9 cellular contexts compared by ENCODE assay signal in the genomic region with DNA sequence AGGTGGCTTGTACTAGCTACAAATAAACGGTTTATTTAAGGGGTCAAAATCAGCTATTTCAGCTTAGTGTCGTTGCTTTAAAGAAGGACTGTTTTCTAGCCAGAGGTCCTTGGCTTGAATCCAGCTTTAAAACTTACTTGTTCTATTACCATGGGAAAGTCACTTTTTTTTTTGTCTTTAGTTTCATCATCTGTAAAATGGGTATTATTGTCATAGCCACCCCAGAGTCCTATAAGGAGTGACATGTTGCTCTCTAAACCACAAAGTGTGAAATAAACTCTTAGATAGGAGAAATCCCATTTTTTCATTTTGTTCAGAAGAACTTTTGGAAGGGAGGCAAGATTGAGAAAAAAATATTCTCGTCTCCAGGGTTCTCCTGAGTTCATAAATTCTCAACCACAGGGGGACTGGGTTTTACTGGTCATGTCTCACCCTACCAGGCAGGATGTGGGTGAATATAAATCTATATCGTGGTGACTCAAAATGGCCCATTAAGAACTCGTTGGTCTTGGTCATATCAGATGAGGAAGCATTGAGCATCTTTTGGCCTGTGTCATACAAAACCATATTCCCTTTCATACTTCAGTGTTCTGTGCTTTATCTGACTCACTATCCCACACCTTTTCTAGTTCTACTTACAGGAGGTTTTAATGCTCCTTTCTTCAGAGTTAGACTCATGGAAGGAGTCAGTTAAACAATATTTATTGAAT.
A peak's percentile ranks its signal among the peaks of the same experiment; 100 is the strongest.
DNase-seq lines count a peak whose midpoint lies in the region; ATAC-seq, FAIRE-seq and TF ChIP-seq lines count a peak whose summit lies in the region.
"Had no signal": no experiment of that assay in that cellular context is flagged by ENCODE, and none has a peak within 500 bp of the region (broad histone marks: within the 10 kb centered on the region; RNA-seq: fewer than 3 reads in every experiment).

No MANE protein-coding gene starts in this region.

- no peaks in the 10 kb centered on the region; a peak in 1 of 5 replicates for H3K4me1 ChIP-seq in K562 (replicated peaks in 1 of 2; ENCODE audit: control insufficient read depth in 2 of 2, insufficient read depth in 2 of 2, low read length in 2 of 2)
- H3K4me1 ChIP-seq in kidney (ENCODE audit: control insufficient read depth in 1 of 2, insufficient read depth in 1 of 2, low read depth in 1 of 2, low read length in 2 of 2), result no peaks in the 10 kb centered on the region
- H3K4me1 ChIP-seq in ascending aorta, result no peaks in the 10 kb centered on the region

- DNase-seq in GM12864 (ENCODE audit: low read depth), result peak; percentile 68
- no peak for DNase-seq in K562 (ENCODE audit: extremely low read depth in 1 of 4, low spot score in 3 of 4)
- no peak for DNase-seq in kidney
- DNase-seq in GDM1 (lab: John Stamatoyannopoulos, UW), result no peak
- no peak for DNase-seq in ascending aorta (ENCODE audit: low spot score in 2 of 2)
- DNase-seq in HPDE6-E6E7 (ENCODE audit: extremely low spot score), result no peak

- FAIRE-seq in K562 (lab: Jason Lieb, UNC) (no peak), kidney (lab: Jason Lieb, UNC) (no peak)
- FAIRE-seq: H1 had no signal

- H3K36me3 ChIP-seq in K562 (ENCODE audit: control insufficient read depth, insufficient read depth, low read length) (no peaks in the 10 kb centered on the region), kidney (ENCODE audit: control insufficient read depth in 1 of 2, insufficient read depth in 2 of 2, low read length in 2 of 2) (no peaks in the 10 kb centered on the region), ascending aorta (no peaks in the 10 kb centered on the region)

- H3K9ac ChIP-seq in K562 (ENCODE audit: insufficient read depth in 1 of 2, low read depth in 2 of 2, low read length in 2 of 2), result no peak overlapping the region
- no peak overlapping the region for H3K9ac ChIP-seq in kidney (ENCODE audit: low read length in 2 of 2)

- in situ Hi-C loops in K562 (cut with MboI), result no loop called here

- H2AFZ ChIP-seq in K562 (ENCODE audit: low read depth, low read length), result no peak overlapping the region

- no peak for TF ChIP-seq POLR2A in K562 (conservative IDR thresholded peaks at IDR 0.05)

- H3K27ac ChIP-seq in K562 (ENCODE audit: extremely low read depth, low read depth, low read length) (no peak overlapping the region), kidney (ENCODE audit: low read depth in 2 of 2, low read length in 2 of 2) (no peak overlapping the region), ascending aorta (no peak overlapping the region)

- ATAC-seq in GM21367 (IDR thresholded peaks at IDR 0.05; ENCODE audit: unreplicated experiment) (peak; percentile 55), HG03520 (IDR thresholded peaks at IDR 0.05; ENCODE audit: unreplicated experiment) (peak; percentile 95), K562 (no peak)

- H3K4me2 ChIP-seq in K562 (ENCODE audit: insufficient read depth, low read length), result no peak overlapping the region

- H3K9me3 ChIP-seq in K562 (replicated peaks; ENCODE audit: control insufficient read depth, insufficient read depth, low read depth, low read length) (no peaks in the 10 kb centered on the region), kidney (ENCODE audit: control insufficient read depth in 1 of 2, low read length in 2 of 2) (no peaks in the 10 kb centered on the region), ascending aorta (no peaks in the 10 kb centered on the region)

- H3K27me3 ChIP-seq in K562 (ENCODE audit: control insufficient read depth in 2 of 2, insufficient read depth in 2 of 2, low read length in 2 of 2) (no peaks in the 10 kb centered on the region), ascending aorta (no peaks in the 10 kb centered on the region)

- no peaks in the 10 kb centered on the region for H4K20me1 ChIP-seq in K562 (replicated peaks; ENCODE audit: control insufficient read depth, insufficient read depth, low read length)

- no peaks in the 10 kb centered on the region for H3K79me2 ChIP-seq in K562 (ENCODE audit: control insufficient read depth, insufficient read depth, low read length)

- 0% methylated on average over 5 of the region's 5 CpGs for WGBS in K562 (ENCODE audit: insufficient coverage, low coverage, missing lambda C conversion rate)

- CTCF ChIA-PET in K562 (lab: Yijun Ruan, JAX; ENCODE audit: low intra/inter-chr PET ratio), result no interaction called here

- no TSS peak for BruUV-seq in K562 (replicated peaks; lab: Mats Ljungman, UMichigan)

- no peak for TF ChIP-seq EP300 in K562 (IDR thresholded peaks at IDR 0.05; ENCODE audit: low read length)

- H3K4me3 ChIP-seq in GM12864 (ENCODE audit: low read depth, low read length) (no peak overlapping the region), K562 (no peak overlapping the region), kidney (ENCODE audit: low read length in 2 of 2) (no peak overlapping the region), ascending aorta (no peak overlapping the region)

- no peak for TF ChIP-seq CTCF in GM12864 (IDR thresholded peaks at IDR 0.05; ENCODE audit: low read depth, low read length, missing control alignments)
- TF ChIP-seq CTCF in K562 (IDR thresholded peaks at IDR 0.05 in 2 of 3, conservative IDR thresholded peaks at IDR 0.05 in 1 of 3; ENCODE audit: insufficient read depth in 2 of 3, low read depth in 1 of 3, low read length in 3 of 3), result no peak
- no peak for TF ChIP-seq CTCF in kidney (IDR thresholded peaks at IDR 0.05; ENCODE audit: borderline replicate concordance, extremely low read depth, insufficient read depth)
- no peak for TF ChIP-seq CTCF in ascending aorta (IDR thresholded peaks at IDR 0.05)

- no peaks in the 10 kb centered on the region for H3K9me1 ChIP-seq in K562 (ENCODE audit: control insufficient read depth, insufficient read depth, low read length)

- intact Hi-C loops in K562 (cut with micrococcal nuclease), result no loop called here
- intact Hi-C loops in kidney (cut with DNase I), result no loop called here
- intact Hi-C loops in ascending aorta (cut with DNase I), result no loop called here

- TF ChIP-seq RAD21 in K562 (CRISPR knock-in tag; conservative IDR thresholded peaks at IDR 0.05 in 1 of 2, IDR thresholded peaks at IDR 0.05 in 1 of 2), result no peak

- POLR2A ChIA-PET in K562 (lab: Yijun Ruan, JAX), result interaction anchor here (0.6 to 1.2 kb wide), 4 partner anchors 282 to 743 kb away, joined by 3 read pairs; no protein-coding TSS in a partner anchor

TF ChIP-seq in K562, 482 proteins besides CTCF, POLR2A, EP300 and RAD21:
- no peak for TF ChIP-seq BHLHE40 (IDR thresholded peaks at IDR 0.05; ENCODE audit: low read length)
- peak; percentile 45 for TF ChIP-seq RBM25 (IDR thresholded peaks at IDR 0.05; ENCODE audit: low read depth, low read length, severe bottlenecking)
